Comparison of ENCODE assay signal across 8 cellular contexts in the genomic region with DNA sequence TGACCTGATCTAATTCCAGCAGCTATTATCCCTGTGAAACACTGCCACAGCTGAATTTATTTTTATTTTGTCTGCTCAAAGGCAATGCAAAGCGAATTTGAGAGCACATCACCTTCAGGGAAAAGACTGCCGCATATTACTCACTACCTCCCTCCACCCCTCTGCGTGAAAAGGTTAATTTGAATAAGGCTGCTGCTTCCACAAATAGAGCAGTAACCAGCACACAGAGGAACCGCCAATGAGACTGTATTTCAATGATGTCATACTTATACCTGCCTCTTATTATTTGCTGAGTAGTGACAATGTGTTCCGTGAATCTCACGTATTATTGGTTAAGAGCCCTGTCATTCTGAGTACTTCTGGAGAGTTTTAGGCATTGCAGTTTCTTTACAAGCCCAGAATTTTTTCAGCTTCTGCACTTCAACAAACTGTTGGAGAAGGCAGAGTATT.
DNase-seq lines count a peak whose midpoint lies in the region; ATAC-seq and TF ChIP-seq lines count a peak whose summit lies in the region.

No MANE protein-coding gene starts in this region.

- no peak overlapping the region for H3K9ac ChIP-seq in smooth muscle cell (ENCODE audit: low read depth)

- TF ChIP-seq CTCF in Peyer's patch (IDR thresholded peaks at IDR 0.05) = no peak
- no peak for TF ChIP-seq CTCF in astrocyte of the spinal cord (IDR thresholded peaks at IDR 0.05; ENCODE audit: low read depth, low read length)
- TF ChIP-seq CTCF in smooth muscle cell (IDR thresholded peaks at IDR 0.05; ENCODE audit: borderline replicate concordance, insufficient read depth, poor library complexity, severe bottlenecking) = no peak

- in situ Hi-C loops in astrocyte of the spinal cord (cut with HindIII; ENCODE audit: low sequenced_read_pairs) = no loop called here

- no peak for TF ChIP-seq POLR2A in Peyer's patch (IDR thresholded peaks at IDR 0.05)

- H3K4me3 ChIP-seq in Peyer's patch (no peak overlapping the region), astrocyte of the spinal cord (ENCODE audit: low read depth, low read length) (peak overlapping the region; percentile 0), smooth muscle cell (no peak overlapping the region)

- H3K27me3 ChIP-seq in Peyer's patch (no peaks in the 10 kb centered on the region), smooth muscle cell (ENCODE audit: low read depth) (no peaks in the 10 kb centered on the region)

- no peaks in the 10 kb centered on the region for H4K20me1 ChIP-seq in smooth muscle cell (ENCODE audit: low read depth)

- no peaks in the 10 kb centered on the region for H3K79me2 ChIP-seq in smooth muscle cell (ENCODE audit: low read depth)

- WGBS in smooth muscle cell (ENCODE audit: low lambda C conversion rate) = 31% methylated on average over 6 of the region's 6 CpGs

- DNase-seq in DMS153 treated with DMSO at 0.1 percent for 48 hours (lab: John Stamatoyannopoulos, UW; ENCODE audit: unreplicated experiment) (peak; percentile 96), Peyer's patch (peak in 2 of 3 donors; percentile 56 to 59), astrocyte of the spinal cord (ENCODE audit: low read depth, low spot score) (peak; percentile 96), iPS-NIHi11 (ENCODE audit: low spot score) (peak; percentile 67), smooth muscle cell (lab: John Stamatoyannopoulos, UW; ENCODE audit: unreplicated experiment) (no peak), SKM-1 (lab: John Stamatoyannopoulos, UW; ENCODE audit: unreplicated experiment) (no peak)

- no peaks in the 10 kb centered on the region for H3F3A ChIP-seq in smooth muscle cell (ENCODE audit: low read depth)

- peak overlapping the region; percentile 14 for H3K4me2 ChIP-seq in smooth muscle cell

- H3K4me1 ChIP-seq in Peyer's patch = peaks cover 0 to 25% (median 11%) of the 10 kb centered on the region in 4 donors
- H3K4me1 ChIP-seq in smooth muscle cell (ENCODE audit: low read depth) = peaks cover 15% of the 10 kb centered on the region

- H3K36me3 ChIP-seq in Peyer's patch (no peaks in the 10 kb centered on the region), smooth muscle cell (ENCODE audit: low read depth) (no peaks in the 10 kb centered on the region)

- peak overlapping the region in 1 of 4 donors; percentile 67 for H3K27ac ChIP-seq in Peyer's patch
- no peak overlapping the region for H3K27ac ChIP-seq in smooth muscle cell (ENCODE audit: low read depth)

- no peak overlapping the region for H2AFZ ChIP-seq in smooth muscle cell (ENCODE audit: low read depth)

- ATAC-seq in GM21367 (IDR thresholded peaks at IDR 0.05; ENCODE audit: unreplicated experiment) = peak; percentile 65
- peak; percentile 94 for ATAC-seq in HG03565 (IDR thresholded peaks at IDR 0.05; ENCODE audit: unreplicated experiment)

- H3K9me3 ChIP-seq in Peyer's patch = no peaks in the 10 kb centered on the region
- H3K9me3 ChIP-seq in smooth muscle cell (replicated peaks; ENCODE audit: low read depth) = no peaks in the 10 kb centered on the region

Comparison
In these comparisons a context has a peak if more than half of its experiments do, and no peak if none do; other contexts are left out.
1. DNase-seq: peak in DMS153 treated with DMSO at 0.1 percent for 48 hours (single experiment), Peyer's patch (2 of 3), astrocyte of the spinal cord (single experiment) and iPS-NIHi11 (single experiment); none in smooth muscle cell (single experiment) and SKM-1 (single experiment).